Comparison of ENCODE assay signal across 27 cellular contexts in genomic region chr5:104126980-104127379, GRCh38.
"Had no signal": no experiment of that assay in that cellular context is flagged by ENCODE, and none has a peak within 500 bp of the region (broad histone marks: within the 10 kb centered on the region; RNA-seq: fewer than 3 reads in every experiment).

No MANE protein-coding gene starts in this region.

- ATAC-seq: gastrocnemius medialis; heart right ventricle; mucosa of descending colon; naive thymus-derived CD8-positive, alpha-beta T cell; psoas muscle; right lobe of liver; stimulated activated effector memory CD8-positive, alpha-beta T cell treated with anti-CD3 and anti-CD28 coated beads, Interleukin-12 subunit alpha, Interleukin-12 subunit beta, amount 100 ng/mL, for 72 hours; stimulated activated naive CD8-positive, alpha-beta T cell treated with anti-CD3 and anti-CD28 coated beads, Interleukin-15, Interleukin-2, amounts not matched to agents 100 U/mL and 50 U/mL, for 24 hours had no signal

- H3K27me3 ChIP-seq: dorsolateral prefrontal cortex, esophagus muscularis mucosa, gastrocnemius medialis, heart right ventricle, right lobe of liver, suprapubic skin, tibial artery, upper lobe of left lung, uterus had no signal

- H3K9me3 Mint-ChIP-seq: neural crest cell had no signal

- FAIRE-seq: islet of Langerhans had no signal

- H3K27ac ChIP-seq: dorsolateral prefrontal cortex, epithelial cell of prostate, esophagus muscularis mucosa, gastrocnemius medialis, heart right ventricle, parathyroid adenoma, psoas muscle, right lobe of liver, suprapubic skin, tibial artery, upper lobe of left lung, uterus had no signal

- H3K27me3 Mint-ChIP-seq: naive thymus-derived CD8-positive, alpha-beta T cell had no signal

- DNase-seq: cortex of kidney; dorsolateral prefrontal cortex; effector CD8-positive, alpha-beta T cell; gastrocnemius medialis; heart right ventricle; hypothalamus; kidney glomerular epithelial cell; mammary epithelial cell; mucosa of descending colon; naive thymus-derived CD8-positive, alpha-beta T cell; occipital lobe; psoas muscle; retina; right lobe of liver; stimulated activated CD4-positive, alpha-beta T cell treated with anti-CD3 and anti-CD28 coated beads, Interleukin-4, amount 100 ng/mL, for 1 hour; stimulated activated CD8-positive, alpha-beta memory T cell treated with anti-CD3 and anti-CD28 coated beads, Interleukin-4, amount 100 ng/mL, for 48 hours; stimulated activated naive CD8-positive, alpha-beta T cell treated with anti-CD3 and anti-CD28 coated beads, Interleukin-15, Interleukin-2, amounts not matched to agents 100 U/mL and 50 U/mL, for 24 hours; tibial artery; upper lobe of left lung; uterus had no signal

- H3K36me3 ChIP-seq: esophagus muscularis mucosa, gastrocnemius medialis, heart right ventricle, right lobe of liver, suprapubic skin, tibial artery, upper lobe of left lung, uterus had no signal

- H3K9ac ChIP-seq: parathyroid adenoma had no signal

- H3K9me3 ChIP-seq: esophagus muscularis mucosa, gastrocnemius medialis, mucosa of descending colon, psoas muscle, right lobe of liver, suprapubic skin, tibial artery, upper lobe of left lung, uterus had no signal

- H3K36me3 Mint-ChIP-seq: naive thymus-derived CD8-positive, alpha-beta T cell; stimulated activated effector memory CD8-positive, alpha-beta T cell treated with anti-CD3 and anti-CD28 coated beads, Interleukin-12 subunit alpha, Interleukin-12 subunit beta, amount 100 ng/mL, for 72 hours had no signal

- H2AFZ ChIP-seq: parathyroid adenoma had no signal

- H3K4me3 ChIP-seq: dorsolateral prefrontal cortex, esophagus muscularis mucosa, gastrocnemius medialis, heart right ventricle, mucosa of descending colon, psoas muscle, right lobe of liver, suprapubic skin, tibial artery, upper lobe of left lung, uterus had no signal

- H3K4me1 ChIP-seq: esophagus muscularis mucosa, gastrocnemius medialis, heart right ventricle, parathyroid adenoma, psoas muscle, right lobe of liver, suprapubic skin, tibial artery, upper lobe of left lung, uterus had no signal

- H3K79me2 ChIP-seq: parathyroid adenoma had no signal

- H3K27ac Mint-ChIP-seq: naive thymus-derived CD8-positive, alpha-beta T cell; stimulated activated effector memory CD8-positive, alpha-beta T cell treated with anti-CD3 and anti-CD28 coated beads, Interleukin-12 subunit alpha, Interleukin-12 subunit beta, amount 100 ng/mL, for 72 hours had no signal

- H3K4me3 Mint-ChIP-seq: naive thymus-derived CD8-positive, alpha-beta T cell; neural crest cell; stimulated activated effector memory CD8-positive, alpha-beta T cell treated with anti-CD3 and anti-CD28 coated beads, Interleukin-12 subunit alpha, Interleukin-12 subunit beta, amount 100 ng/mL, for 72 hours had no signal

- H3K4me1 Mint-ChIP-seq: naive thymus-derived CD8-positive, alpha-beta T cell; neural crest cell; stimulated activated effector memory CD8-positive, alpha-beta T cell treated with anti-CD3 and anti-CD28 coated beads, Interleukin-12 subunit alpha, Interleukin-12 subunit beta, amount 100 ng/mL, for 72 hours had no signal
